In genomic region chr9:5543875-5544702, GRCh38 we compare ENCODE assay signal across 24 cellular contexts. TPM values are rescaled to one million over a fixed set of nuclear protein-coding genes. Genes with fewer than 3 reads are reported as not detected.
"Had no signal": no experiment of that assay in that cellular context is flagged by ENCODE, and none has a peak within 500 bp of the region (broad histone marks: within the 10 kb centered on the region; RNA-seq: fewer than 3 reads in every experiment).

No MANE protein-coding gene starts in this region.

- FAIRE-seq: colon had no signal

- H3K4me2 ChIP-seq: smooth muscle cell had no signal

- DNase-seq: activated CD4-positive, alpha-beta memory T cell treated with anti-CD3 and anti-CD28 coated beads, Interleukin-2, amount 10 ng/mL, durations not matched to agents 7 days and 5 days; activated CD4-positive, alpha-beta T cell treated with anti-CD3 and anti-CD28 coated beads for 4 hours; activated CD8-positive, alpha-beta memory T cell treated with anti-CD3 and anti-CD28 coated beads, Interleukin-2, amount 10 ng/mL, durations not matched to agents 7 days and 5 days; activated naive CD4-positive, alpha-beta T cell treated with anti-CD3 and anti-CD28 coated beads for 36 hours; activated T-cell treated with anti-CD3 and anti-CD28 coated beads, Interleukin-2, amount 50 U/mL, for 1 hour; anterior cingulate cortex; central memory CD4-positive, alpha-beta T cell; effector CD4-positive, alpha-beta T cell; heart right ventricle; immature natural killer cell; kidney glomerular epithelial cell; left ventricle myocardium inferior; mammary epithelial cell; ovary; stimulated activated CD4-positive, alpha-beta T cell treated with anti-CD3 and anti-CD28 coated beads, Interleukin-4, amount 100 ng/mL, for 24 hours; stimulated activated naive B cell treated with anti-CD40 and anti-IgM and Interleukin-4, amounts not matched to agents 10 μg/mL and 1 μg/mL and 100 μg/mL, for 72 hours; tibial artery; WERI-Rb-1 had no signal

- H3K4me3 ChIP-seq: gastroesophageal sphincter, heart right ventricle, left ventricle myocardium inferior, ovary, smooth muscle cell, tibial artery had no signal

- H3K27me3 ChIP-seq: gastroesophageal sphincter, heart right ventricle, ovary, tibial artery had no signal

- ATAC-seq: activated CD8-positive, alpha-beta memory T cell treated with anti-CD3 and anti-CD28 coated beads, Interleukin-2, amount 10 ng/mL, durations not matched to agents 7 days and 5 days; gastroesophageal sphincter; heart right ventricle; sciatic nerve; stimulated activated naive B cell treated with anti-CD40 and anti-IgM and Interleukin-4, amounts not matched to agents 10 μg/mL and 1 μg/mL and 100 μg/mL, for 72 hours had no signal

- H3K4me1 ChIP-seq: gastroesophageal sphincter, left ventricle myocardium inferior had no signal

- H3K27ac ChIP-seq: gastroesophageal sphincter, heart right ventricle, left ventricle myocardium inferior, ovary, tibial artery, WERI-Rb-1 had no signal

- H3K9me3 ChIP-seq: gastroesophageal sphincter, ovary, tibial artery had no signal

- H3K36me3 ChIP-seq: gastroesophageal sphincter, heart right ventricle, left ventricle myocardium inferior, ovary, WERI-Rb-1 had no signal

RNA-seq across cellular contexts. Expression of gene PDCD1LG2, which starts 33.8 kb away (rescaled TPM):
- total RNA-seq: mononuclear cell, neural crest cell had no signal
